2 cellular contexts compared by ENCODE assay signal in the genomic region with DNA sequence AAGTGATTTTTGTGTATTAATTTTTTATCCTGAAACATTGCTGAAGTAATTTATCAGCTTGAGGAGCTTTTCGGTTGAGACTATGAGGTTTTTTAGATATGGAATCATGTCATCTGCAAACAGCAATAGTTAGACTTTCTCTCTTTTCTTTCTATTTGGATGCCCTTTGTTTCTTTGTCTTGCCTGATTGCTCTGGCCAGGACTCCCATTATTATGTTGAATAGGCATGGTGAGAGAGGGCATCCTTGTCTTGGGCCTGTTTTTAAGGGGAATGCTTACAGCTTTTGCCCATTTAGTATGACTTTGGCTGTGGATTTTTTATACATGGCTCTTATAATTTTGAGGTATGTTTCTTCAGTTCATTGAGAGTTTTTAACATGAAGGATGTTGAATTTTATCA.
A peak's percentile ranks its signal among the peaks of the same experiment; 100 is the strongest.
TF ChIP-seq lines count a peak whose summit lies in the region.

No MANE protein-coding gene starts in this region.

TF ChIP-seq in GM23338, 12 proteins besides CTCF, POLR2A, EP300 and RAD21:
- no peak for TF ChIP-seq JUNB (IDR thresholded peaks at IDR 0.05; ENCODE audit: unreplicated experiment)
- peak; percentile 41; the same call in 1 of the 2 replicates for TF ChIP-seq NANOG (IDR thresholded peaks at IDR 0.05; ENCODE audit: borderline replicate concordance)

TF ChIP-seq in H1, 55 proteins besides CTCF, POLR2A, EP300 and RAD21:
- TF ChIP-seq CHD2 (IDR thresholded peaks at IDR 0.05; ENCODE audit: low read length) = no peak
- TF ChIP-seq SP4 (IDR thresholded peaks at IDR 0.05; ENCODE audit: low read length) = no peak
- peak; percentile 90 for TF ChIP-seq NANOG (IDR thresholded peaks at IDR 0.05; ENCODE audit: insufficient read depth, low read depth, low read length, poor library complexity, severe bottlenecking)
- TF ChIP-seq MAFK (IDR thresholded peaks at IDR 0.05; ENCODE audit: low read depth, low read length) = no peak
- TF ChIP-seq EGR1 (IDR thresholded peaks at IDR 0.05; ENCODE audit: borderline replicate concordance, low read depth, low read length) = no peak
- TF ChIP-seq POU5F1 (IDR thresholded peaks at IDR 0.05; ENCODE audit: low read depth, low read length) = 0 out of 2 replicates have a peak, but pooled peaks have one; percentile 66
- no peak for TF ChIP-seq BRCA1 (IDR thresholded peaks at IDR 0.05; ENCODE audit: low read depth, low read length)
- no peak for TF ChIP-seq KDM5A (IDR thresholded peaks at IDR 0.05; ENCODE audit: low read length)
- TF ChIP-seq BACH1 (IDR thresholded peaks at IDR 0.05; ENCODE audit: low read length) = no peak
